20 cellular contexts compared by ENCODE assay signal in genomic region chr1:51871351-51871975, GRCh38. TPM values are rescaled to one million over a fixed set of nuclear protein-coding genes. Genes with fewer than 3 reads are reported as not detected.
A peak's percentile ranks its signal among the peaks of the same experiment; 100 is the strongest.
DNase-seq lines count a peak whose midpoint lies in the region; ATAC-seq and TF ChIP-seq lines count a peak whose summit lies in the region.
"Had no signal": no experiment of that assay in that cellular context is flagged by ENCODE, and none has a peak within 500 bp of the region (broad histone marks: within the 10 kb centered on the region; RNA-seq: fewer than 3 reads in every experiment).

No MANE protein-coding gene starts in this region.

- DNase-seq in activated naive CD8-positive, alpha-beta T cell treated with anti-CD3 and anti-CD28 coated beads, Interleukin-2, amount 10 ng/mL, durations not matched to agents 7 days and 5 days, result no peak
- no peak for DNase-seq in activated naive CD8-positive, alpha-beta T cell treated with anti-CD3 and anti-CD28 coated beads, Interleukin-2, amount 50 U/mL, for 24 hours
- DNase-seq in WTC11 (ENCODE audit: low spot score) (no peak), KG1 (lab: John Stamatoyannopoulos, UW) (no peak), Peyer's patch (no peak), COLO829 (ENCODE audit: low spot score) (no peak)
- DNase-seq in stimulated activated naive B cell treated with anti-CD40 and anti-IgM and Interleukin-4, amounts not matched to agents 10 μg/mL and 1 μg/mL and 100 μg/mL, for 72 hours, result no peak
- DNase-seq: activated B cell treated with CpG ODN at 0.5 μM for 24 hours; GF-D8; NCI-H1417; NCI-H2227 treated with DMSO at 0.1 percent for 48 hours; NK-92 treated with Interleukin-12 subunit alpha and Interleukin-12 subunit beta, amount 100 ng/mL, for 24 hours; ovary; stimulated activated CD4-positive, alpha-beta T cell treated with anti-CD3 and anti-CD28 coated beads, Interleukin-4, amount 100 ng/mL, for 24 hours; stimulated activated CD8-positive, alpha-beta memory T cell treated with anti-CD3 and anti-CD28 coated beads, Interleukin-4, amount 100 ng/mL, for 48 hours; T-cell had no signal

- ATAC-seq in activated naive CD8-positive, alpha-beta T cell treated with anti-CD3 and anti-CD28 coated beads, Interleukin-2, amount 10 ng/mL, durations not matched to agents 7 days and 5 days (ENCODE audit: low read depth), result no peak
- no peak for ATAC-seq in activated naive CD8-positive, alpha-beta T cell treated with anti-CD3 and anti-CD28 coated beads, Interleukin-2, amount 50 U/mL, for 24 hours
- ATAC-seq in GM21619 (IDR thresholded peaks at IDR 0.05; ENCODE audit: unreplicated experiment), result peak; percentile 50
- no peak for ATAC-seq in WTC11
- no peak for ATAC-seq in stimulated activated naive B cell treated with anti-CD40 and anti-IgM and Interleukin-4, amounts not matched to agents 10 μg/mL and 1 μg/mL and 100 μg/mL, for 72 hours (replicated peaks)
- ATAC-seq: T-cell had no signal

- H3K4me3 ChIP-seq in Peyer's patch, result no peak overlapping the region
- H3K4me3 ChIP-seq: ovary, thoracic aorta had no signal

- H3K9me3 ChIP-seq in Peyer's patch, result no peaks in the 10 kb centered on the region
- H3K9me3 ChIP-seq: ovary, thoracic aorta had no signal

- H3K36me3 Mint-ChIP-seq in activated naive CD8-positive, alpha-beta T cell treated with anti-CD3 and anti-CD28 coated beads, Interleukin-2, amount 10 ng/mL, durations not matched to agents 7 days and 5 days, result peaks cover 24% of the 10 kb centered on the region
- H3K36me3 Mint-ChIP-seq in activated naive CD8-positive, alpha-beta T cell treated with anti-CD3 and anti-CD28 coated beads, Interleukin-2, amount 50 U/mL, for 24 hours (ENCODE audit: low read depth), result peaks cover 17% of the 10 kb centered on the region
- H3K36me3 Mint-ChIP-seq in WTC11, result peaks cover 3% of the 10 kb centered on the region
- H3K36me3 Mint-ChIP-seq in stimulated activated naive B cell treated with anti-CD40 and anti-IgM and Interleukin-4, amounts not matched to agents 10 μg/mL and 1 μg/mL and 100 μg/mL, for 72 hours, result peaks cover 12 to 32% of the 10 kb centered on the region in 2 donors

- CTCF ChIA-PET in WTC11 (lab: Charles Lee), result no interaction called here

- no peak overlapping the region for H3K27ac ChIP-seq in Peyer's patch
- H3K27ac ChIP-seq: HL-60, KMS-11, ovary, thoracic aorta had no signal

- peaks cover 0 to 18% (median 5%) of the 10 kb centered on the region in 4 donors for H3K4me1 ChIP-seq in Peyer's patch

- no peak for TF ChIP-seq POLR2A in Peyer's patch (IDR thresholded peaks at IDR 0.05)

- H3K27me3 Mint-ChIP-seq in activated naive CD8-positive, alpha-beta T cell treated with anti-CD3 and anti-CD28 coated beads, Interleukin-2, amount 10 ng/mL, durations not matched to agents 7 days and 5 days, result no peaks in the 10 kb centered on the region
- no peaks in the 10 kb centered on the region for H3K27me3 Mint-ChIP-seq in activated naive CD8-positive, alpha-beta T cell treated with anti-CD3 and anti-CD28 coated beads, Interleukin-2, amount 50 U/mL, for 24 hours
- H3K27me3 Mint-ChIP-seq in WTC11 (ENCODE audit: low read depth), result no peaks in the 10 kb centered on the region
- H3K27me3 Mint-ChIP-seq in stimulated activated naive B cell treated with anti-CD40 and anti-IgM and Interleukin-4, amounts not matched to agents 10 μg/mL and 1 μg/mL and 100 μg/mL, for 72 hours, result no peaks in the 10 kb centered on the region
- H3K27me3 Mint-ChIP-seq: activated B cell treated with CpG ODN at 0.5 μM for 24 hours, T-cell had no signal

- no peaks in the 10 kb centered on the region for H3K9me3 Mint-ChIP-seq in activated naive CD8-positive, alpha-beta T cell treated with anti-CD3 and anti-CD28 coated beads, Interleukin-2, amount 10 ng/mL, durations not matched to agents 7 days and 5 days
- no peaks in the 10 kb centered on the region for H3K9me3 Mint-ChIP-seq in activated naive CD8-positive, alpha-beta T cell treated with anti-CD3 and anti-CD28 coated beads, Interleukin-2, amount 50 U/mL, for 24 hours
- no peaks in the 10 kb centered on the region for H3K9me3 Mint-ChIP-seq in WTC11
- H3K9me3 Mint-ChIP-seq in stimulated activated naive B cell treated with anti-CD40 and anti-IgM and Interleukin-4, amounts not matched to agents 10 μg/mL and 1 μg/mL and 100 μg/mL, for 72 hours, result no peaks in the 10 kb centered on the region
- H3K9me3 Mint-ChIP-seq: activated B cell treated with CpG ODN at 0.5 μM for 24 hours, T-cell had no signal

- H3K4me3 Mint-ChIP-seq in activated naive CD8-positive, alpha-beta T cell treated with anti-CD3 and anti-CD28 coated beads, Interleukin-2, amount 10 ng/mL, durations not matched to agents 7 days and 5 days, result no peak overlapping the region
- no peak overlapping the region for H3K4me3 Mint-ChIP-seq in activated naive CD8-positive, alpha-beta T cell treated with anti-CD3 and anti-CD28 coated beads, Interleukin-2, amount 50 U/mL, for 24 hours
- no peak overlapping the region for H3K4me3 Mint-ChIP-seq in WTC11
- H3K4me3 Mint-ChIP-seq in stimulated activated naive B cell treated with anti-CD40 and anti-IgM and Interleukin-4, amounts not matched to agents 10 μg/mL and 1 μg/mL and 100 μg/mL, for 72 hours, result no peak overlapping the region
- H3K4me3 Mint-ChIP-seq: activated B cell treated with CpG ODN at 0.5 μM for 24 hours had no signal

- H3K36me3 ChIP-seq in Peyer's patch, result no peaks in the 10 kb centered on the region
- H3K36me3 ChIP-seq: ovary, thoracic aorta had no signal

- peaks cover 49% of the 10 kb centered on the region for H3K4me1 Mint-ChIP-seq in activated naive CD8-positive, alpha-beta T cell treated with anti-CD3 and anti-CD28 coated beads, Interleukin-2, amount 10 ng/mL, durations not matched to agents 7 days and 5 days
- H3K4me1 Mint-ChIP-seq in activated naive CD8-positive, alpha-beta T cell treated with anti-CD3 and anti-CD28 coated beads, Interleukin-2, amount 50 U/mL, for 24 hours, result peaks cover 63% of the 10 kb centered on the region
- H3K4me1 Mint-ChIP-seq in WTC11, result peaks cover 30% of the 10 kb centered on the region
- peaks cover 40 to 52% of the 10 kb centered on the region in 2 donors for H3K4me1 Mint-ChIP-seq in stimulated activated naive B cell treated with anti-CD40 and anti-IgM and Interleukin-4, amounts not matched to agents 10 μg/mL and 1 μg/mL and 100 μg/mL, for 72 hours

- peak overlapping the region; percentile 50 for H3K27ac Mint-ChIP-seq in activated naive CD8-positive, alpha-beta T cell treated with anti-CD3 and anti-CD28 coated beads, Interleukin-2, amount 10 ng/mL, durations not matched to agents 7 days and 5 days
- H3K27ac Mint-ChIP-seq in activated naive CD8-positive, alpha-beta T cell treated with anti-CD3 and anti-CD28 coated beads, Interleukin-2, amount 50 U/mL, for 24 hours, result no peak overlapping the region
- H3K27ac Mint-ChIP-seq in WTC11, result peak overlapping the region; percentile 47; the same call in 1 of the 2 replicates
- H3K27ac Mint-ChIP-seq in stimulated activated naive B cell treated with anti-CD40 and anti-IgM and Interleukin-4, amounts not matched to agents 10 μg/mL and 1 μg/mL and 100 μg/mL, for 72 hours, result peak overlapping the region; percentile 9
- H3K27ac Mint-ChIP-seq: activated B cell treated with CpG ODN at 0.5 μM for 24 hours, T-cell had no signal

- no peak for TF ChIP-seq CTCF in WTC11 (IDR thresholded peaks at IDR 0.05)
- no peak for TF ChIP-seq CTCF in Peyer's patch (IDR thresholded peaks at IDR 0.05)

- H3K27me3 ChIP-seq in Peyer's patch, result no peaks in the 10 kb centered on the region
- H3K27me3 ChIP-seq: ovary had no signal

- POLR2A ChIA-PET in activated naive CD8-positive, alpha-beta T cell treated with anti-CD3 and anti-CD28 coated beads, Interleukin-2, amount 10 ng/mL, durations not matched to agents 7 days and 5 days (lab: Charles Lee), result no interaction called here
- POLR2A ChIA-PET in WTC11 (lab: Charles Lee), result no interaction called here

TF ChIP-seq in WTC11, 78 proteins besides CTCF, POLR2A, EP300 and RAD21:
- TF ChIP-seq HMGA2 (CRISPR knock-in tag; IDR thresholded peaks at IDR 0.05) (no peak), USF2 (CRISPR knock-in tag; IDR thresholded peaks at IDR 0.05) (no peak)
TF ChIP-seq in WTC11: peak in this region for 0.

RNA-seq across cellular contexts. Expression of gene NRDC, which starts 7.1 kb away (rescaled TPM):
- 100 to 1,000 TPM; 158 to 170 TPM for total RNA-seq in activated naive CD8-positive, alpha-beta T cell treated with anti-CD3 and anti-CD28 coated beads, Interleukin-2, amount 10 ng/mL, durations not matched to agents 7 days and 5 days
- 172 to 201 TPM (median 179 TPM) in 3 replicates for total RNA-seq in WTC11 (2021)
- total RNA-seq in Peyer's patch, result 100 to 1,000 TPM in 1 of 4 donors, 10 to 100 TPM in 3; 55.2 to 111 (median 67.8) TPM
